Comparison of ENCODE assay signal across 23 cellular contexts in genomic region chr7:1033546-1034145, GRCh38. TPM values are rescaled to one million over a fixed set of nuclear protein-coding genes. Genes with fewer than 3 reads are reported as not detected.
DNase-seq lines count a peak whose midpoint lies in the region; ATAC-seq lines count a peak whose summit lies in the region.
"Had no signal": no experiment of that assay in that cellular context is flagged by ENCODE, and none has a peak within 500 bp of the region (broad histone marks: within the 10 kb centered on the region; RNA-seq: fewer than 3 reads in every experiment).

No MANE protein-coding gene starts in this region.

- ATAC-seq in central memory CD8-positive, alpha-beta T cell (replicated peaks; ENCODE audit: extremely low read depth, poor library complexity, severe bottlenecking): peak; percentile 81
- ATAC-seq in GM21390 (IDR thresholded peaks at IDR 0.05; ENCODE audit: unreplicated experiment): no peak
- ATAC-seq: left colon had no signal

- H3K4me3 Mint-ChIP-seq in activated CD4-positive, alpha-beta T cell treated with anti-CD3 and anti-CD28 coated beads, Interleukin-2, amount 10 ng/mL, durations not matched to agents 24 days and 14 days: peak overlapping the region; percentile 39
- peak overlapping the region; percentile 55 for H3K4me3 Mint-ChIP-seq in central memory CD8-positive, alpha-beta T cell
- H3K4me3 Mint-ChIP-seq: memory B cell had no signal

- H3K36me3 Mint-ChIP-seq in activated CD4-positive, alpha-beta T cell treated with anti-CD3 and anti-CD28 coated beads, Interleukin-2, amount 10 ng/mL, durations not matched to agents 24 days and 14 days (ENCODE audit: low read depth): no peaks in the 10 kb centered on the region
- peaks cover 1% of the 10 kb centered on the region for H3K36me3 Mint-ChIP-seq in central memory CD8-positive, alpha-beta T cell (ENCODE audit: insufficient read depth)
- H3K36me3 Mint-ChIP-seq: memory B cell had no signal

- no peak overlapping the region for H3K27ac Mint-ChIP-seq in activated CD4-positive, alpha-beta T cell treated with anti-CD3 and anti-CD28 coated beads, Interleukin-2, amount 10 ng/mL, durations not matched to agents 24 days and 14 days
- H3K27ac Mint-ChIP-seq in central memory CD8-positive, alpha-beta T cell (ENCODE audit: low read depth): peak overlapping the region; percentile 73
- H3K27ac Mint-ChIP-seq: memory B cell had no signal

- DNase-seq in activated CD4-positive, alpha-beta T cell treated with anti-CD3 and anti-CD28 coated beads, Interleukin-2, amount 10 ng/mL, durations not matched to agents 24 days and 14 days: peak; percentile 73
- no peak for DNase-seq in activated CD4-positive, alpha-beta T cell treated with anti-CD3 and anti-CD28 coated beads, Interleukin-2, amount 50 U/mL, for 48 hours
- peak in 5 of 6 experiments; percentile 5 to 62 (median 59) for DNase-seq in stimulated activated naive CD4-positive, alpha-beta T cell (lab: John Stamatoyannopoulos, UW)
- no peak for DNase-seq in stimulated activated naive CD4-positive, alpha-beta T cell treated with Interleukin-2 at 50 U/mL for 16 hours (lab: John Stamatoyannopoulos, UW)
- DNase-seq in central memory CD8-positive, alpha-beta T cell (ENCODE audit: low spot score in 2 of 2): peak; percentile 28 to 49
- no peak for DNase-seq in NCI-H1092 treated with DMSO at 0.1 percent for 48 hours (lab: John Stamatoyannopoulos, UW)
- DNase-seq in stimulated activated CD4-positive, alpha-beta T cell treated with anti-CD3 and anti-CD28 coated beads, Interleukin-2, amount 100 ng/mL, for 48 hours: no peak
- DNase-seq: 8988T; activated CD8-positive, alpha-beta memory T cell treated with anti-CD3 and anti-CD28 coated beads for 24 hours; aorta; caudate nucleus; COR-L47; DMS79 treated with DMSO at 0.1 percent for 48 hours; dorsolateral prefrontal cortex; head of caudate nucleus; left colon; NCI-H526 treated with DMSO at 0.1 percent for 48 hours; stomach had no signal

- intact Hi-C loops in activated CD4-positive, alpha-beta T cell treated with anti-CD3 and anti-CD28 coated beads, Interleukin-2, amount 10 ng/mL, durations not matched to agents 24 days and 14 days (cut with micrococcal nuclease): no loop called here

- no peaks in the 10 kb centered on the region for H3K9me3 Mint-ChIP-seq in activated CD4-positive, alpha-beta T cell treated with anti-CD3 and anti-CD28 coated beads, Interleukin-2, amount 10 ng/mL, durations not matched to agents 24 days and 14 days
- H3K9me3 Mint-ChIP-seq in central memory CD8-positive, alpha-beta T cell: no peaks in the 10 kb centered on the region
- H3K9me3 Mint-ChIP-seq: memory B cell had no signal

- H3K27me3 Mint-ChIP-seq in activated CD4-positive, alpha-beta T cell treated with anti-CD3 and anti-CD28 coated beads, Interleukin-2, amount 10 ng/mL, durations not matched to agents 24 days and 14 days: no peaks in the 10 kb centered on the region
- H3K27me3 Mint-ChIP-seq in central memory CD8-positive, alpha-beta T cell: no peaks in the 10 kb centered on the region

- peaks cover 26% of the 10 kb centered on the region for H3K4me1 Mint-ChIP-seq in activated CD4-positive, alpha-beta T cell treated with anti-CD3 and anti-CD28 coated beads, Interleukin-2, amount 10 ng/mL, durations not matched to agents 24 days and 14 days
- peaks cover 40% of the 10 kb centered on the region for H3K4me1 Mint-ChIP-seq in central memory CD8-positive, alpha-beta T cell

RNA-seq across cellular contexts. Expression of gene GPR146, which starts 10.7 kb away (rescaled TPM):
- total RNA-seq in activated CD4-positive, alpha-beta T cell treated with anti-CD3 and anti-CD28 coated beads, Interleukin-2, amount 10 ng/mL, durations not matched to agents 24 days and 14 days: 2.5 and 4.1 TPM in 2 replicates

RNA-seq across cellular contexts. Expression of gene CYP2W1, which starts 50.7 kb away (rescaled TPM):
- total RNA-seq in activated CD4-positive, alpha-beta T cell treated with anti-CD3 and anti-CD28 coated beads, Interleukin-2, amount 10 ng/mL, durations not matched to agents 24 days and 14 days: not detected in 2 replicates
- total RNA-seq: aorta, M059J, myocyte, osteocyte had no signal

RNA-seq across cellular contexts. Expression of gene GPER1, which starts 54.3 kb away (rescaled TPM):
- 0.09 TPM in 1 of 2 replicates, not detected in the other for total RNA-seq in activated CD4-positive, alpha-beta T cell treated with anti-CD3 and anti-CD28 coated beads, Interleukin-2, amount 10 ng/mL, durations not matched to agents 24 days and 14 days

RNA-seq across cellular contexts. Expression of gene COX19, which starts 58.3 kb away (rescaled TPM):
- 15.3 and 22.4 TPM in 2 replicates for total RNA-seq in activated CD4-positive, alpha-beta T cell treated with anti-CD3 and anti-CD28 coated beads, Interleukin-2, amount 10 ng/mL, durations not matched to agents 24 days and 14 days

Comparison
In these comparisons a context has a peak if more than half of its experiments do, and no peak if none do; other contexts are left out.
1. DNase-seq: peak in activated CD4-positive, alpha-beta T cell treated with anti-CD3 and anti-CD28 coated beads, Interleukin-2, amount 10 ng/mL, durations not matched to agents 24 days and 14 days (single experiment), stimulated activated naive CD4-positive, alpha-beta T cell (5 of 6) and central memory CD8-positive, alpha-beta T cell (2 of 2); none in activated CD4-positive, alpha-beta T cell treated with anti-CD3 and anti-CD28 coated beads, Interleukin-2, amount 50 U/mL, for 48 hours (0 of 2), stimulated activated naive CD4-positive, alpha-beta T cell treated with Interleukin-2 at 50 U/mL for 16 hours (single experiment), NCI-H1092 treated with DMSO at 0.1 percent for 48 hours (single experiment) and stimulated activated CD4-positive, alpha-beta T cell treated with anti-CD3 and anti-CD28 coated beads, Interleukin-2, amount 100 ng/mL, for 48 hours (0 of 2).